ENCODE assay signal across 1 cellular context in the genomic region with DNA sequence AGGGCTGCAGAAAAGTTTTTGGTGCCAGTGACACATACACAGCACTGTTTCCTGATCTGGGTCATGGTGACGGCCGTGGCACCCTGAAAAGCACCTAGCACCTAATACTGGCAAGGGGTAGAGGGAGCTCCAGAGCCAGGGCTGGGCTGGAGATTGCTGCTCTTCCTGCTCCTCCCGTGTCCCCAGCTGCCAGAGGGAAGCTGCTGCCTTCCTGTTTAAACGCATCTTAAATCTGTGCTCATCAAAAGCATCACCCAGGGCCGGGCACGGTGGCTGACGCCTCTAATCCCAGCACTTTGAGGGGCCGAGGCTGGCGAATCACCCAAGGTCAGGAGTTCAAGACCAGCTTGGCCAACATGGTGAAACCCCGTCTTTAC.
TF ChIP-seq lines count a peak whose summit lies in the region.

No MANE protein-coding gene starts in this region.

TF ChIP-seq in SK-N-SH treated with all-trans-retinoic acid at 6 μM for 48 hours, 23 proteins besides CTCF, POLR2A, EP300 and RAD21 (continued from another document):
- TF ChIP-seq, protein P1, sequence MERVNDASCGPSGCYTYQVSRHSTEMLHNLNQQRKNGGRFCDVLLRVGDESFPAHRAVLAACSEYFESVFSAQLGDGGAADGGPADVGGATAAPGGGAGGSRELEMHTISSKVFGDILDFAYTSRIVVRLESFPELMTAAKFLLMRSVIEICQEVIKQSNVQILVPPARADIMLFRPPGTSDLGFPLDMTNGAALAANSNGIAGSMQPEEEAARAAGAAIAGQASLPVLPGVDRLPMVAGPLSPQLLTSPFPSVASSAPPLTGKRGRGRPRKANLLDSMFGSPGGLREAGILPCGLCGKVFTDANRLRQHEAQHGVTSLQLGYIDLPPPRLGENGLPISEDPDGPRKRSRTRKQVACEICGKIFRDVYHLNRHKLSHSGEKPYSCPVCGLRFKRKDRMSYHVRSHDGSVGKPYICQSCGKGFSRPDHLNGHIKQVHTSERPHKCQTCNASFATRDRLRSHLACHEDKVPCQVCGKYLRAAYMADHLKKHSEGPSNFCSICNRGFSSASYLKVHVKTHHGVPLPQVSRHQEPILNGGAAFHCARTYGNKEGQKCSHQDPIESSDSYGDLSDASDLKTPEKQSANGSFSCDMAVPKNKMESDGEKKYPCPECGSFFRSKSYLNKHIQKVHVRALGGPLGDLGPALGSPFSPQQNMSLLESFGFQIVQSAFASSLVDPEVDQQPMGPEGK (CRISPR knock-in tag; IDR thresholded peaks at IDR 0.05; ENCODE audit: borderline replicate concordance), result no peak
- no peak for TF ChIP-seq TCF4 (CRISPR knock-in tag; IDR thresholded peaks at IDR 0.05; ENCODE audit: borderline replicate concordance)
- no peak for TF ChIP-seq ZFP30 (CRISPR knock-in tag; IDR thresholded peaks at IDR 0.05)
TF ChIP-seq in SK-N-SH treated with all-trans-retinoic acid at 6 μM for 48 hours: peak in this region for 0.
